Comparison of ENCODE assay signal across 2 cellular contexts in genomic region chr1:204406621-204407020, GRCh38.
TF ChIP-seq lines count a peak whose summit lies in the region.

No MANE protein-coding gene starts in this region.

TF ChIP-seq in GM23338, 12 proteins besides CTCF, POLR2A, EP300 and RAD21 (continued from another document):
- TF ChIP-seq ZNF462 (CRISPR knock-in tag; IDR thresholded peaks at IDR 0.05) (no peak), ZNF331 (CRISPR knock-in tag; IDR thresholded peaks at IDR 0.05; ENCODE audit: low read depth) (no peak), EZH2 (IDR thresholded peaks at IDR 0.05; ENCODE audit: low read depth, unreplicated experiment) (no peak), STAT1 (IDR thresholded peaks at IDR 0.05; ENCODE audit: unreplicated experiment) (no peak), ZNF114 (CRISPR knock-in tag; IDR thresholded peaks at IDR 0.05) (no peak), JUNB (IDR thresholded peaks at IDR 0.05; ENCODE audit: unreplicated experiment) (no peak), ETS1 (IDR thresholded peaks at IDR 0.05) (no peak)
TF ChIP-seq in GM23338: peak in this region for 0.

TF ChIP-seq in WTC11, 78 proteins besides CTCF, POLR2A, EP300 and RAD21 (continued from another document):
- TF ChIP-seq ZNF281 (CRISPR knock-in tag; IDR thresholded peaks at IDR 0.05) (no peak), ZNF512 (CRISPR knock-in tag; IDR thresholded peaks at IDR 0.05; ENCODE audit: borderline replicate concordance) (no peak), ESRRA (CRISPR knock-in tag; IDR thresholded peaks at IDR 0.05; ENCODE audit: borderline replicate concordance) (no peak), NR2C2 (CRISPR knock-in tag; IDR thresholded peaks at IDR 0.05) (no peak), E2F5 (CRISPR knock-in tag; IDR thresholded peaks at IDR 0.05) (no peak), TP53 (CRISPR knock-in tag; IDR thresholded peaks at IDR 0.05) (no peak), IRF2 (CRISPR knock-in tag; IDR thresholded peaks at IDR 0.05; ENCODE audit: borderline replicate concordance, low read depth) (no peak), ERG (CRISPR knock-in tag; IDR thresholded peaks at IDR 0.05) (no peak), ETV6 (CRISPR knock-in tag; IDR thresholded peaks at IDR 0.05) (no peak), ZBTB21 (CRISPR knock-in tag; IDR thresholded peaks at IDR 0.05; ENCODE audit: borderline replicate concordance) (no peak)
